In the genomic region with DNA sequence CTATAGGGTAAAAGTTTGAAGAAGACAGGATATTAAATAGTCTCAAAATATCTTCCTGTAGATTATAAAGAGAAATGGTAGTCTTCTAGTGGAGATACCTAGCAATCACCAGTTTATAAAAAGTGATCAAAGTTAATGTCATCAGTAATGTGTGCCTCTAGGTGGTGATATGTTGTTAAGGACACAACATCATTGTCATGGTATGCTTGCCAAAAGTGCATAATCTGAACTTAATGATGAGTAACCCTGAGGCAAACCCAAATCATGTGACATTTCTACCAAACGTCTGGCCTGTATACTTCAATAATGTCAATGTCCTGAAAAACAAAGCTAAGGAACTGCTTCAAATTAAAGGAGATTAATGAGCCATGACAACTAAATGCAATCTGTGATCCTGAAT, we compare ENCODE assay signal across 1 cellular context.
TF ChIP-seq lines count a peak whose summit lies in the region.

No MANE protein-coding gene starts in this region.

TF ChIP-seq in GM23338, 12 proteins besides CTCF, POLR2A, EP300 and RAD21 (continued from another document):
- no peak for TF ChIP-seq REST (IDR thresholded peaks at IDR 0.05; ENCODE audit: unreplicated experiment)
- TF ChIP-seq ZNF114 (CRISPR knock-in tag; IDR thresholded peaks at IDR 0.05) = no peak
